8 cellular contexts compared by ENCODE assay signal in the genomic region with DNA sequence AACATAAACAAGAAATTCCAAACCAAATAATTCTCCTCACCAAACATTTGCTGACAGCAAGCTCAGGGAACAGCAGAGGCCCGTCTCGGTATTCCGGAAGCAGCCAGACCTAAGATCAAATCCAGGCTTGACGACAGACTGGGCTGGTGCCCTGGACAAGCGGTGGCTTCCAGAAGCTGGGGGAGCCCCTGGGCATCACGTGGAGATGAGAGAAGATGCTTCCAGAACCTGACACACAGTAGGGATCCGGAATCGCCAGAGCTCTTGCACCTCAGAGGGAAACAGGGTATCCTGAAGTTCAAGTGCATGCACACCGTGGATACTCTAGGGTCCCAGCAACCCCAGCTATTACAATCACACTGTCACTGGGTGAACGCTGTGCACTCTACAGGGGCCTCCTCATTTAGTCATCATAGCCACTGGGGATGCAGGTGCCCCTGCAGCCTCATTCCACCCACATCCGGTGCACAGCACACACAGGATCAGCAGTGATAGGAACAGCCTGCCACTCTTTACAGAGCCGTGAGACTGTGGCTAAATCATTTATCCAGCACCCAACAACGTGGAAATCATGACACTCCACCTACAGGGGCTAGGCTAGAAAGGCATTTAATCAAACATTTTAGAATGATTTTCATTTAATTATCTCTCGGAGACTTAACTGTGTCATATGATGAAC.
DNase-seq lines count a peak whose midpoint lies in the region; ATAC-seq and TF ChIP-seq lines count a peak whose summit lies in the region.

No MANE protein-coding gene starts in this region.

- intact Hi-C loops in left ventricle myocardium inferior (cut with micrococcal nuclease) = no loop called here
- intact Hi-C loops in Right ventricle myocardium superior (cut with DNase I) = no loop called here
- intact Hi-C loops in sciatic nerve (cut with DNase I) = no loop called here

- no peaks in the 10 kb centered on the region for H3K9me3 ChIP-seq in left ventricle myocardium inferior (replicated peaks)

- no peak for TF ChIP-seq CTCF in left ventricle myocardium inferior (IDR thresholded peaks at IDR 0.05; ENCODE audit: borderline replicate concordance)

- peak; percentile 12 for DNase-seq in left ventricle myocardium inferior
- no peak for DNase-seq in Right ventricle myocardium superior
- DNase-seq in activated naive CD8-positive, alpha-beta T cell treated with anti-CD3 and anti-CD28 coated beads, Interleukin-2, amount 50 U/mL, for 16 hours (ENCODE audit: low read depth, low spot score) = peak; percentile 46
- peak; percentile 53 for DNase-seq in sciatic nerve (ENCODE audit: low spot score)
- no peak for DNase-seq in NCI-H1694 (lab: John Stamatoyannopoulos, UW)
- DNase-seq in NCI-H1092 (lab: John Stamatoyannopoulos, UW) = no peak
- DNase-seq in NCI-H2171 (lab: John Stamatoyannopoulos, UW) = no peak

- H3K27me3 ChIP-seq in left ventricle myocardium inferior (ENCODE audit: low read depth) = no peaks in the 10 kb centered on the region

- H3K4me3 ChIP-seq in left ventricle myocardium inferior = no peak overlapping the region

- H3K4me1 ChIP-seq in left ventricle myocardium inferior = peaks cover 95% of the 10 kb centered on the region

- ATAC-seq in Right ventricle myocardium superior (ENCODE audit: poor library complexity) (no peak), sciatic nerve (no peak), GM19455 (IDR thresholded peaks at IDR 0.05; ENCODE audit: unreplicated experiment) (no peak)

- peak overlapping the region; percentile 16 for H3K27ac ChIP-seq in left ventricle myocardium inferior (replicated peaks)

- H3K36me3 ChIP-seq in left ventricle myocardium inferior = no peaks in the 10 kb centered on the region

Comparison
In these comparisons a context has a peak if more than half of its experiments do, and no peak if none do; other contexts are left out.
1. DNase-seq: peak in left ventricle myocardium inferior (single experiment), activated naive CD8-positive, alpha-beta T cell treated with anti-CD3 and anti-CD28 coated beads, Interleukin-2, amount 50 U/mL, for 16 hours (single experiment) and sciatic nerve (single experiment); none in Right ventricle myocardium superior (single experiment), NCI-H1694 (single experiment), NCI-H1092 (single experiment) and NCI-H2171 (single experiment).